Comparison of ENCODE assay signal across 2 cellular contexts in genomic region chr9:124697326-124698200, GRCh38.
A peak's percentile ranks its signal among the peaks of the same experiment; 100 is the strongest.
TF ChIP-seq lines count a peak whose summit lies in the region.

No MANE protein-coding gene starts in this region.

TF ChIP-seq in GM23338, 12 proteins besides CTCF, POLR2A, EP300 and RAD21 (continued from another document):
- TF ChIP-seq ZNF462 (CRISPR knock-in tag; IDR thresholded peaks at IDR 0.05) (no peak), REST (IDR thresholded peaks at IDR 0.05; ENCODE audit: unreplicated experiment) (no peak), EZH2phosphoT487 (IDR thresholded peaks at IDR 0.05; ENCODE audit: unreplicated experiment) (no peak), ETS1 (IDR thresholded peaks at IDR 0.05) (no peak), ZNF114 (CRISPR knock-in tag; IDR thresholded peaks at IDR 0.05) (no peak), POLR2AphosphoS5 (IDR thresholded peaks at IDR 0.05; ENCODE audit: low read depth) (no peak), NANOG (IDR thresholded peaks at IDR 0.05; ENCODE audit: borderline replicate concordance) (no peak), JUNB (IDR thresholded peaks at IDR 0.05; ENCODE audit: unreplicated experiment) (no peak)

TF ChIP-seq in SK-N-SH, 30 proteins besides CTCF, POLR2A, EP300 and RAD21 (continued from another document):
- TF ChIP-seq MAX (IDR thresholded peaks at IDR 0.05; ENCODE audit: low read depth) (0 out of 2 replicates have a peak, but pooled peaks have one; percentile 15), PBX3 (IDR thresholded peaks at IDR 0.05) (peak; percentile 36; the same call in 1 of the 2 replicates)
